ENCODE assay signal across 1 cellular context in the genomic region with DNA sequence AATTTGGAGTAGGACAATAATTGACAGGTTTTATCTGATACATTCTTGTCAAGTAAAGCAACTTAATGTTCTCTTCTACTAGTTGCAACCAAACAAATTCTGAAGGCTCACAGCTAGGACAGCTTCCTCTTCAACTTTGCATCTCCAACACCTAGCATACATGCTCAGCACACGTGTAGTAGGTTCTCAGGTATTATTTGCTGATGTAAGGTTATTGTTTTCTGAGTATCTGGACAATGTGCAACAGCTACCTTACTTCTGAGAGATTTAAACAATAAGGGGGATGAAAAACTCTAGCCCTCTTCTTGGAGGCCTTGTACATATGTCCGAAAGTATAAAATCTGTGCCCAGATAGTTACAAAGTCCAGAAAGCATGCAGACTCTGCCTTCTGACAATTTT.
A peak's percentile ranks its signal among the peaks of the same experiment; 100 is the strongest.
TF ChIP-seq lines count a peak whose summit lies in the region.

No MANE protein-coding gene starts in this region.

TF ChIP-seq in HepG2, 621 proteins besides CTCF, POLR2A, EP300 and RAD21:
- TF ChIP-seq KMT2B (CRISPR knock-in tag; IDR thresholded peaks at IDR 0.05) (no peak), MAFK (conservative IDR thresholded peaks at IDR 0.05 in 1 of 2, IDR thresholded peaks at IDR 0.05 in 1 of 2; ENCODE audit: low read length in 2 of 2) (peak; percentile 57 to 86; a peak in 3 of 4 replicates), MAFF (IDR thresholded peaks at IDR 0.05; ENCODE audit: low read depth, low read length) (peak; percentile 63)
